In genomic region chr1:107132195-107132594, GRCh38 we compare ENCODE assay signal across 17 cellular contexts. TPM values are rescaled to one million over a fixed set of nuclear protein-coding genes. Genes with fewer than 3 reads are reported as not detected.
DNase-seq lines count a peak whose midpoint lies in the region; ATAC-seq lines count a peak whose summit lies in the region.
"Had no signal": no experiment of that assay in that cellular context is flagged by ENCODE, and none has a peak within 500 bp of the region (broad histone marks: within the 10 kb centered on the region; RNA-seq: fewer than 3 reads in every experiment).

No MANE protein-coding gene starts in this region.

- H3K36me3 Mint-ChIP-seq in immature natural killer cell = no peaks in the 10 kb centered on the region
- H3K36me3 Mint-ChIP-seq: natural killer cell treated with Interleukin-12 subunit alpha and Interleukin-12 subunit beta and Interleukin-15 and Interleukin-18, amount 100 ng/mL, for 72 hours had no signal

- DNase-seq in RPMI8226 (peak; percentile 56), COR-L47 (lab: John Stamatoyannopoulos, UW) (no peak), NCI-H146 treated with DMSO at 0.1 percent for 48 hours (lab: John Stamatoyannopoulos, UW; ENCODE audit: unreplicated experiment) (no peak), HuH-7 (ENCODE audit: low spot score) (no peak), immature natural killer cell (no peak)
- DNase-seq: activated CD4-positive, alpha-beta T cell treated with anti-CD3 and anti-CD28 coated beads for 48 hours; activated naive CD4-positive, alpha-beta T cell treated with anti-CD3 and anti-CD28 coated beads, Interleukin-2, amount 50 U/mL, for 16 hours; GF-D8; NCI-H1436 treated with DMSO at 0.1 percent for 48 hours; NCI-H345; OCI-M1; stimulated activated CD4-positive, alpha-beta T cell treated with anti-CD3 and anti-CD28 coated beads, Interleukin-15, amount 100 ng/mL, for 24 hours had no signal

- no peak overlapping the region for H3K4me3 Mint-ChIP-seq in immature natural killer cell
- H3K4me3 Mint-ChIP-seq: natural killer cell treated with Interleukin-12 subunit alpha and Interleukin-12 subunit beta and Interleukin-15 and Interleukin-18, amount 100 ng/mL, for 72 hours had no signal

- H3K27me3 Mint-ChIP-seq in immature natural killer cell (ENCODE audit: low read depth in 3 of 3) = peaks cover 2 to 8% (median 2%) of the 10 kb centered on the region in 3 donors

- peaks cover 0 to 4% (median under 1%) of the 10 kb centered on the region in 6 donors for H3K9me3 Mint-ChIP-seq in immature natural killer cell
- H3K9me3 Mint-ChIP-seq: natural killer cell treated with Interleukin-12 subunit alpha and Interleukin-12 subunit beta and Interleukin-15 and Interleukin-18, amount 100 ng/mL, for 72 hours had no signal

- H3K27ac Mint-ChIP-seq in immature natural killer cell = no peak overlapping the region
- H3K27ac Mint-ChIP-seq: natural killer cell treated with Interleukin-12 subunit alpha and Interleukin-12 subunit beta and Interleukin-15 and Interleukin-18, amount 100 ng/mL, for 72 hours had no signal

- ATAC-seq in GM18519 (IDR thresholded peaks at IDR 0.05; ENCODE audit: low FRiP score, unreplicated experiment) (peak; percentile 67), GM21529 (IDR thresholded peaks at IDR 0.05; ENCODE audit: unreplicated experiment) (peak; percentile 66), HG03342 (IDR thresholded peaks at IDR 0.05; ENCODE audit: unreplicated experiment) (peak; percentile 56)
- ATAC-seq: gastroesophageal sphincter; natural killer cell treated with Interleukin-12 subunit alpha and Interleukin-12 subunit beta and Interleukin-15 and Interleukin-18, amount 100 ng/mL, for 72 hours had no signal

- H3K4me1 Mint-ChIP-seq in immature natural killer cell = no peaks in the 10 kb centered on the region

RNA-seq across cellular contexts. Expression of gene NTNG1, which starts 8.6 kb away (rescaled TPM):
- not detected for polyA plus RNA-seq in immature natural killer cell
